In the genomic region with DNA sequence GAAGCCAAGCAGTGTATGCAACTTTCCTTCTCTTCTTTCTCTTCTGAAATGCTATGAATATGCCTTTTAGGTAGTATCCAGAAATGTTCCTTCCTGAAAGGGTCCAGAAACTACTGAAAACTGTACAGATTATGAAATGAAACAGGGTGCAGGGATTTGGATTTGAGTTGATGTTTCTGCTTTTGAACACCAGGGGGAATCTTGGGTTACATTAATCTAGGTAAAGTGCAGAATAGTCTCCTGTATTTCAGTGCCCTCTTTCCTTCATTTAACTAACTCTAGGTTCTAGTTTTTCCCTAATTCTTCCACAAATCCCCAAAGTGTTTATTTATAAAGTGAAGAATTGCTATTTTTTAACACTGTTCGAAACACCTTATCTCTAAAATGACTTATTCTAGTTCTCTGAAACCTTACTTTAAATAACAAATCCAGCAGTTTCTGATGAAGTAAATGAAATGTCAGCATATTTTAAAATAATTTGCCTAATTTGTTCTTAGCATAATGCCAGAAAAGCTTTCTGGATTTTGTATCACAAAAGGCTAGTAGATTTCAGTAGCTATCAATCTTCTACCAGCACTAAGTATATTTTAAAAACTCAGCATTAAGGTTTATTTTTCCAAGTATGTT, we compare ENCODE assay signal across 8 cellular contexts.
DNase-seq lines count a peak whose midpoint lies in the region; ATAC-seq and TF ChIP-seq lines count a peak whose summit lies in the region.

No MANE protein-coding gene starts in this region.

- H3K4me3 ChIP-seq in right atrium auricular region = no peak overlapping the region

- peak; percentile 54 for DNase-seq in GM03348 (ENCODE audit: low spot score)
- peak; percentile 40 for DNase-seq in RKO (ENCODE audit: low spot score)
- DNase-seq in right atrium auricular region (ENCODE audit: low spot score) = no peak
- no peak for DNase-seq in cerebellar nuclear complex (lab: John Stamatoyannopoulos, UW)
- DNase-seq in NCI-H774 (lab: John Stamatoyannopoulos, UW) = no peak
- DNase-seq in OCI-M2 (lab: John Stamatoyannopoulos, UW; ENCODE audit: unreplicated experiment) = no peak

- peak; percentile 77 for ATAC-seq in HG02870 (IDR thresholded peaks at IDR 0.05; ENCODE audit: unreplicated experiment)
- no peak for ATAC-seq in GM19452 (IDR thresholded peaks at IDR 0.05; ENCODE audit: unreplicated experiment)

- no peak overlapping the region for H3K27ac ChIP-seq in right atrium auricular region

- no peaks in the 10 kb centered on the region for H3K9me3 ChIP-seq in right atrium auricular region

- H3K27me3 ChIP-seq in right atrium auricular region = no peaks in the 10 kb centered on the region

- no peaks in the 10 kb centered on the region for H3K4me1 ChIP-seq in right atrium auricular region

- TF ChIP-seq CTCF in right atrium auricular region (IDR thresholded peaks at IDR 0.05) = peak; percentile 16 to 63

- peaks cover 11% of the 10 kb centered on the region for H3K36me3 ChIP-seq in right atrium auricular region

Comparison
In these comparisons a context has a peak if more than half of its experiments do, and no peak if none do; other contexts are left out.
1. DNase-seq: peak in GM03348 (single experiment) and RKO (single experiment); none in right atrium auricular region (single experiment), cerebellar nuclear complex (0 of 2), NCI-H774 (single experiment) and OCI-M2 (single experiment).